ENCODE assay signal across 8 cellular contexts in the genomic region with DNA sequence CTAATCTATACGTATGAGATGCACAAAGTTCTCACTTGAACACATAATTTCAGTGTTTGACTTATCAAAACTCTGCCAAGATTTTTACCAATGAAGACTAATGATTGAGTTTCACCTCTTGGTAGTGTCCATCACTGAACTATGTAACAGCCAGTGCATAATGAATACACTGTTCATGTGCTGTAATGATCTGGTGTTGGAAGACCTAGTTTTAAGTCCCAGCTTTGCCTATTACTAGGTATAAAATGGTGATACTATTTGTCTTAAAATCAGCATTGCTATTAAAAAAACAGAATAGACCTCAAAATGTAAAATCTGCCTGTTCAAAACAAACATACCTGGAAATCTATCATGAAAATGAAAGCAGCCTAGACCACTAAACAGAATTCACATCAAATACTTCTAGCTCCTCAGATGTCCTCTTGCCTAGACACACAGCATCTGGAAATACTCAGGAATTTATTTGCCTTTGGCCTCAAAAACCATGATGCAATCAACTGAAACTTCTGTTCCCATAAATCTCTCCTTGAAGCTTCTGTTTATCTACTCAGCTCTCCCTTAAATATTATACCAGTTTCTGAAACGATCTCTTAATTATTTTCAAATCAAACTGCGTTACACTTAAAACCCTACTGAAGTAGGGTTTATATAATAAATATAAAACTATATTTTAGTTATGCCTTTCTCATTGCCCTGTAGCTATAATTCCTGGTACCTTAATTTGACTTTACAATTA. TPM values are rescaled to one million over a fixed set of nuclear protein-coding genes. Genes with fewer than 3 reads are reported as not detected.
DNase-seq lines count a peak whose midpoint lies in the region; FAIRE-seq and TF ChIP-seq lines count a peak whose summit lies in the region.

No MANE protein-coding gene starts in this region.

- H2AFZ ChIP-seq in osteoblast (ENCODE audit: low read length): no peak overlapping the region

- peak; percentile 21 for FAIRE-seq in D721Med (lab: Jason Lieb, UNC)

- peaks cover 3% of the 10 kb centered on the region for H3K79me2 ChIP-seq in osteoblast (ENCODE audit: insufficient read depth, low read length)

- H3K9me3 ChIP-seq in osteoblast (ENCODE audit: low read depth, low read length): no peaks in the 10 kb centered on the region

- peaks cover 29% of the 10 kb centered on the region for H3K4me1 ChIP-seq in osteoblast (ENCODE audit: insufficient read depth, low read length)

- no peaks in the 10 kb centered on the region for H3K36me3 ChIP-seq in osteoblast (ENCODE audit: insufficient read depth, low read length)

- H4K20me1 ChIP-seq in osteoblast (ENCODE audit: insufficient read depth, low read length): no peaks in the 10 kb centered on the region

- peak overlapping the region; percentile 52 for H3K4me2 ChIP-seq in osteoblast (ENCODE audit: insufficient read depth, low read length)

- H3K4me3 ChIP-seq in osteoblast (ENCODE audit: insufficient read depth, low read length): no peak overlapping the region

- no peaks in the 10 kb centered on the region for H3K27me3 ChIP-seq in osteoblast (ENCODE audit: insufficient read depth, low read length)

- H3K27ac ChIP-seq in osteoblast (ENCODE audit: low read depth, low read length) (peak overlapping the region; percentile 74), caudate nucleus (ENCODE audit: low read depth, low read length) (no peak overlapping the region)

- DNase-seq in D721Med (ENCODE audit: insufficient read length, low spot score) (no peak), NCI-H69 (lab: John Stamatoyannopoulos, UW) (peak; percentile 77), dedifferentiated amniotic fluid mesenchymal stem cell (ENCODE audit: extremely low spot score) (peak; percentile 98), osteoblast (ENCODE audit: insufficient read length, low spot score, missing footprints) (peak; percentile 66), HuH-7.5 (ENCODE audit: low spot score) (no peak), caudate nucleus (lab: John Stamatoyannopoulos, UW) (no peak), NCI-H526 (lab: John Stamatoyannopoulos, UW) (no peak), NCI-H1048 (lab: John Stamatoyannopoulos, UW) (no peak)

- no peak for TF ChIP-seq CTCF in D721Med (IDR thresholded peaks at IDR 0.05; ENCODE audit: insufficient read depth, missing control alignments)
- no peak for TF ChIP-seq CTCF in osteoblast (IDR thresholded peaks at IDR 0.05; ENCODE audit: extremely low read depth, low read depth, low read length)

RNA-seq across cellular contexts. Expression of gene MRPS27, which starts 38.1 kb away (rescaled TPM):
- total RNA-seq in osteoblast: 98.1 and 106 TPM in 2 replicates

RNA-seq across cellular contexts. Expression of gene PTCD2, which starts 38.2 kb away (rescaled TPM):
- total RNA-seq in osteoblast: 8.3 and 9.4 TPM in 2 replicates

Comparison
In these comparisons a context has a peak if more than half of its experiments do, and no peak if none do; other contexts are left out.
1. DNase-seq: peak in NCI-H69 (single experiment), dedifferentiated amniotic fluid mesenchymal stem cell (single experiment) and osteoblast (single experiment); none in D721Med (single experiment), HuH-7.5 (single experiment), caudate nucleus (0 of 61), NCI-H526 (0 of 2) and NCI-H1048 (single experiment).